ENCODE assay signal across 24 cellular contexts in genomic region chr15:80163217-80163616, GRCh38. TPM values are rescaled to one million over a fixed set of nuclear protein-coding genes. Genes with fewer than 3 reads are reported as not detected.
DNase-seq lines count a peak whose midpoint lies in the region; ATAC-seq, FAIRE-seq and TF ChIP-seq lines count a peak whose summit lies in the region.
"Had no signal": no experiment of that assay in that cellular context is flagged by ENCODE, and none has a peak within 500 bp of the region (broad histone marks: within the 10 kb centered on the region; RNA-seq: fewer than 3 reads in every experiment).

No MANE protein-coding gene starts in this region.

- no peak overlapping the region for H4K5ac ChIP-seq in IMR-90 (ENCODE audit: low read depth, low read length)

- H3K27me3 ChIP-seq in IMR-90 (ENCODE audit: control insufficient read depth, insufficient read depth, low read length) (no peaks in the 10 kb centered on the region), small intestine (ENCODE audit: control insufficient read depth in 2 of 2, insufficient read depth in 2 of 2, low read length in 2 of 2) (no peaks in the 10 kb centered on the region)
- H3K27me3 ChIP-seq: BLaER1, SJSA1 had no signal

- FAIRE-seq in small intestine (lab: Jason Lieb, UNC): no peak
- FAIRE-seq: GM12891, HTR-8/SVneo had no signal

- intact Hi-C loops in IMR-90 (cut with micrococcal nuclease): no loop called here

- no peak overlapping the region for H3K4ac ChIP-seq in IMR-90 (ENCODE audit: low read depth, low read length)

- H2BK20ac ChIP-seq in IMR-90 (ENCODE audit: low read depth, low read length): no peak overlapping the region

- no peak overlapping the region for H4K91ac ChIP-seq in IMR-90 (ENCODE audit: insufficient read depth, low read depth, low read length)

- peak overlapping the region; percentile 15 for H2AK9ac ChIP-seq in IMR-90 (replicated peaks; ENCODE audit: low read depth, low read length, poor library complexity)

- no peak overlapping the region for H2AFZ ChIP-seq in IMR-90 (replicated peaks; ENCODE audit: low read length, poor library complexity)
- H2AFZ ChIP-seq: GM23338 had no signal

- CTCF ChIA-PET in IMR-90 (lab: Yijun Ruan, JAX): no interaction called here

- no peak overlapping the region; the same call in 1 of the 2 replicates for H2AK5ac ChIP-seq in IMR-90 (ENCODE audit: low read depth, low read length)

- no CpG with 5 or more reads among the region's 5 CpGs for WGBS in IMR-90 (ENCODE audit: extremely low coverage in 2 of 2, insufficient read length in 1 of 2), 2 experiments
- WGBS in small intestine, 3 donors: 82 to 92% (median 89%) methylated on average over 5 of the region's 5 CpGs

- no peak overlapping the region for H3K14ac ChIP-seq in IMR-90 (replicated peaks; ENCODE audit: low read depth, low read length)

- H4K20me1 ChIP-seq in IMR-90 (ENCODE audit: insufficient read depth, low read length): no peaks in the 10 kb centered on the region
- H4K20me1 ChIP-seq: BLaER1 had no signal

- no TSS peak for BruUV-seq in IMR-90 (replicated peaks; lab: Mats Ljungman, UMichigan)

- H3K9ac ChIP-seq in IMR-90 (ENCODE audit: low read depth, low read length): no peak overlapping the region
- H3K9ac ChIP-seq: BLaER1 had no signal

- no peak overlapping the region for H2BK15ac ChIP-seq in IMR-90 (ENCODE audit: low read depth, low read length)

- POLR2A ChIA-PET in IMR-90 (lab: Charles Lee; ENCODE audit: unreplicated experiment): no interaction called here

- no peak overlapping the region for H3K4me3 ChIP-seq in IMR-90 (ENCODE audit: insufficient read depth, low read depth, low read length)
- no peak overlapping the region for H3K4me3 ChIP-seq in small intestine (ENCODE audit: low read depth in 1 of 2, low read length in 2 of 2)
- H3K4me3 ChIP-seq: BLaER1, GM23338, SJSA1 had no signal

- no peak for TF ChIP-seq POLR2A in IMR-90 (IDR thresholded peaks at IDR 0.05; ENCODE audit: low read depth, low read length)

- H3K4me2 ChIP-seq in IMR-90 (ENCODE audit: low read depth, low read length): no peak overlapping the region
- H3K4me2 ChIP-seq: BLaER1, GM23338 had no signal

- TF ChIP-seq RAD21 in IMR-90 (IDR thresholded peaks at IDR 0.05; ENCODE audit: low read length): no peak

- H2BK5ac ChIP-seq in IMR-90 (ENCODE audit: low read depth, low read length, poor library complexity, severe bottlenecking): no peak overlapping the region

- TF ChIP-seq CTCF in 22Rv1 (IDR thresholded peaks at IDR 0.05) (no peak), IMR-90 (conservative IDR thresholded peaks at IDR 0.05; ENCODE audit: low read depth, low read length) (no peak)

- H3K36me3 ChIP-seq in IMR-90 (ENCODE audit: control insufficient read depth, insufficient read depth, low read length) (peaks cover 13% of the 10 kb centered on the region; the same call in 1 of the 2 replicates), small intestine (ENCODE audit: control insufficient read depth in 2 of 2, insufficient read depth in 2 of 2, low read length in 2 of 2) (no peaks in the 10 kb centered on the region)

- H4K8ac ChIP-seq in IMR-90 (ENCODE audit: low read depth in 2 of 2, low read length in 2 of 2): no peak overlapping the region

- no peak for ATAC-seq in IMR-90 (ENCODE audit: low read depth)
- ATAC-seq in left lobe of liver: peak; percentile 76
- ATAC-seq: GM23338, HCT116, Panc1 had no signal

- no peak overlapping the region for H2BK120ac ChIP-seq in IMR-90 (ENCODE audit: low read depth, low read length)

- no peaks in the 10 kb centered on the region for H3K9me3 ChIP-seq in IMR-90 (ENCODE audit: control insufficient read depth, insufficient read depth, low read length)
- no peaks in the 10 kb centered on the region for H3K9me3 ChIP-seq in small intestine (ENCODE audit: control insufficient read depth, low read depth)
- H3K9me3 ChIP-seq: BLaER1, SJSA1 had no signal

- H3K27ac ChIP-seq in 22Rv1 (peak overlapping the region; percentile 51), IMR-90 (ENCODE audit: insufficient read depth, low read length) (no peak overlapping the region), small intestine (ENCODE audit: low read depth in 1 of 2, low read length in 1 of 2) (no peak overlapping the region)
- H3K27ac ChIP-seq: BLaER1, SJSA1 had no signal

- H3K56ac ChIP-seq in IMR-90 (ENCODE audit: extremely low read depth, insufficient read depth, low read length): no peak overlapping the region

- in situ Hi-C loops in IMR-90 (cut with MboI; ENCODE audit: low sequenced_read_pairs): no loop called here

- H3K4me1 ChIP-seq in IMR-90 (ENCODE audit: control insufficient read depth, insufficient read depth, low read length): peaks cover 26% of the 10 kb centered on the region
- peaks cover 14 to 15% of the 10 kb centered on the region in 2 donors for H3K4me1 ChIP-seq in small intestine (ENCODE audit: control insufficient read depth in 2 of 2, insufficient read depth in 1 of 2, low read depth in 1 of 2, low read length in 1 of 2)

- H3K18ac ChIP-seq in IMR-90 (ENCODE audit: low read depth, low read length): no peak overlapping the region

- peaks cover 0 to 12% of the 10 kb centered on the region in 2 experiments; a peak in 1 of 4 replicates for H3K79me1 ChIP-seq in IMR-90 (ENCODE audit: low read depth in 1 of 2, low read length in 2 of 2)

- dilution Hi-C loops in IMR-90 (cut with HindIII; ENCODE audit: low sequenced_read_pairs, unreplicated experiment): no loop called here

- H3K9me1 ChIP-seq in IMR-90 (ENCODE audit: insufficient read depth, low read length): peaks cover 26% of the 10 kb centered on the region

- DNase-seq in IMR-90: no peak
- DNase-seq in left lobe of liver (ENCODE audit: low spot score): peak; percentile 95
- DNase-seq in small intestine: peak; percentile 30
- DNase-seq in OCI-M1 (lab: John Stamatoyannopoulos, UW): no peak
- DNase-seq in mucosa of gallbladder (ENCODE audit: low spot score): no peak
- DNase-seq in activated CD4-positive, alpha-beta T cell treated with anti-CD3 and anti-CD28 coated beads for 48 hours: no peak
- DNase-seq: ACHN; CD4-positive, alpha-beta memory T cell; DND-41; MV-4-11; NCI-H1105 treated with DMSO at 0.1 percent for 48 hours; NCI-H2081; NCI-H2171; NCI-H345; NCI-H774; NK-92 treated with Interleukin-12 subunit alpha and Interleukin-12 subunit beta, amount 100 ng/mL, for 24 hours had no signal

- no peak overlapping the region for H3K23ac ChIP-seq in IMR-90 (ENCODE audit: low read depth, low read length)

TF ChIP-seq in IMR-90, 13 proteins besides CTCF, POLR2A, EP300 and RAD21:
- TF ChIP-seq ELK1 (IDR thresholded peaks at IDR 0.05; ENCODE audit: borderline replicate concordance, low read depth, low read length): no peak
- no peak for TF ChIP-seq SMC3 (IDR thresholded peaks at IDR 0.05; ENCODE audit: low read depth, low read length)
- no peak for TF ChIP-seq MAFK (IDR thresholded peaks at IDR 0.05; ENCODE audit: low read depth, low read length)
- TF ChIP-seq NFE2L2 (IDR thresholded peaks at IDR 0.05; ENCODE audit: low read depth, low read length): no peak
- TF ChIP-seq CHD1 (IDR thresholded peaks at IDR 0.05; ENCODE audit: low read depth, low read length): no peak
- no peak for TF ChIP-seq MXI1 (IDR thresholded peaks at IDR 0.05; ENCODE audit: borderline replicate concordance, low read depth, low read length)
- no peak for TF ChIP-seq BHLHE40 (IDR thresholded peaks at IDR 0.05; ENCODE audit: low read depth, low read length)
- TF ChIP-seq FOS (IDR thresholded peaks at IDR 0.05; ENCODE audit: low read depth, low read length): no peak
- no peak for TF ChIP-seq USF2 (IDR thresholded peaks at IDR 0.05; ENCODE audit: low read depth, low read length)
- TF ChIP-seq RCOR1 (IDR thresholded peaks at IDR 0.05; ENCODE audit: insufficient replicate concordance, low read length): no peak
- TF ChIP-seq CEBPB (IDR thresholded peaks at IDR 0.05; ENCODE audit: low read depth, low read length): no peak
- no peak for TF ChIP-seq RFX5 (IDR thresholded peaks at IDR 0.05; ENCODE audit: low read depth, low read length)
TF ChIP-seq in IMR-90: peak in this region for 0.

RNA-seq across cellular contexts. Expression of gene FAH, which starts 10.4 kb away (rescaled TPM):
- 36.9 and 48.6 TPM in 2 replicates for total RNA-seq in IMR-90 (2012; rRNA removed)
- 43.1 and 50.6 TPM in 2 replicates for polyA plus RNA-seq in IMR-90 (2012; rRNA removed)
- 45.3 and 59.7 TPM in 2 replicates for polyA plus RNA-seq in IMR-90 (2012; cell fraction: cytosol; rRNA removed)
- polyA plus RNA-seq in IMR-90 (2012; cell fraction: nucleus; rRNA removed; ENCODE audit: low replicate concordance): 75.0 and 78.4 TPM in 2 replicates
- total RNA-seq in left lobe of liver: 215 TPM
- polyA plus RNA-seq in small intestine: 10 to 100 TPM; 26.3 to 54.9 (median 42.5) TPM
- 35.6 TPM for total RNA-seq in mucosa of gallbladder

Comparison
In these comparisons a context has a peak if more than half of its experiments do, and no peak if none do; other contexts are left out.
1. DNase-seq: peak in left lobe of liver (single experiment) and small intestine (single experiment); none in IMR-90 (single experiment), OCI-M1 (single experiment), mucosa of gallbladder (single experiment) and activated CD4-positive, alpha-beta T cell treated with anti-CD3 and anti-CD28 coated beads for 48 hours (single experiment).